1 cellular context compared by ENCODE assay signal in the genomic region with DNA sequence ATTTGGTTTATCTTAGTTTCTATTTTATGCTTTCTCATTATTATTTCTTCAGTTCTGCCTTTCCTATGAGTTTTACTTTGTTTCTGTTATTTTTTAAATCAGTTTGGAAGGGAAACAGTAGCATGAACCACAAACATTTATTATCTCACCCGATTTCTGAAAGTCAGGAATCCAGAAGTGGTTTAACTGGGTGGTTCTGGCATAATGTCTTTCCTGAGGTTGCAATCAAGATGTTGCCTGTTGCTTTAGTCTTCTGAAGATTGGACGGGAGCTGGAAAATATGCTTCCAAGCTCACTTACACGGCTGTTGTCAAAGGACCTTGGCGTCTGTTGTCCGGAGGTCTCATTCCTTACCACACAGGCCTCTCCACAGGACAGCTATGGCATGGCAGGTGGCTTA.
TF ChIP-seq lines count a peak whose summit lies in the region.

No MANE protein-coding gene starts in this region.

TF ChIP-seq in endothelial cell of umbilical vein, 7 proteins besides CTCF, POLR2A, EP300 and RAD21 (continued from another document):
- TF ChIP-seq JUN (IDR thresholded peaks at IDR 0.05; ENCODE audit: borderline replicate concordance, insufficient read depth, insufficient read length, low read depth) (no peak), EZH2 (IDR thresholded peaks at IDR 0.05; ENCODE audit: borderline replicate concordance, low read depth, low read length, severe bottlenecking) (no peak), POLR2AphosphoS5 (IDR thresholded peaks at IDR 0.05; ENCODE audit: insufficient read depth, low read depth, low read length) (no peak)
